1 cellular context compared by ENCODE assay signal in genomic region chr3:148698190-148698806, GRCh38.
TF ChIP-seq lines count a peak whose summit lies in the region.

No MANE protein-coding gene starts in this region.

TF ChIP-seq in GM23338, 12 proteins besides CTCF, POLR2A, EP300 and RAD21 (continued from another document):
- TF ChIP-seq ZNF462 (CRISPR knock-in tag; IDR thresholded peaks at IDR 0.05) (no peak), NANOG (IDR thresholded peaks at IDR 0.05; ENCODE audit: borderline replicate concordance) (no peak), EZH2 (IDR thresholded peaks at IDR 0.05; ENCODE audit: low read depth, unreplicated experiment) (no peak), JUNB (IDR thresholded peaks at IDR 0.05; ENCODE audit: unreplicated experiment) (no peak), REST (IDR thresholded peaks at IDR 0.05; ENCODE audit: unreplicated experiment) (no peak), STAT1 (IDR thresholded peaks at IDR 0.05; ENCODE audit: unreplicated experiment) (no peak), ZNF331 (CRISPR knock-in tag; IDR thresholded peaks at IDR 0.05; ENCODE audit: low read depth) (no peak), EZH2phosphoT487 (IDR thresholded peaks at IDR 0.05; ENCODE audit: unreplicated experiment) (no peak)
TF ChIP-seq in GM23338: peak in this region for 0.
